16 cellular contexts compared by ENCODE assay signal in the genomic region with DNA sequence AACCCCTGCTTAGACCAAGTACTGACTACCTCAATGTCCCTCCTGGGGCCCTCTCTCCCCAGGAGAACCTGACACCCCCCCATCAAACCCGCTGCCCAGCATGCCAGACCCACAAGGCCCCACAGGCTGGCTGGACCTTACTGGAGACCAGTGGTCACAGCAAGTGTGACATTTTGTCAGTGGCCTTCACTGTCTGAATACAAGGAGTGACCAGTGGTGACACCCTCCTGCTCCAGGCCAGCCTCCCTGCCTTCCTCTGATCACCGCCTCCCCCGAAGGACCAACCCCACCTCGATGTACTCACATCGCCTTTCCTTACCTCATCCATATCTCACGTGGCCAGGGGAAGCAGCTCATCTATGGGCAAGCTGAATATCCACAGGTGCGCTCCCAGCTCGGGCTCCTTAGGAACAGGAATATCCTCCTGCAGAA.
DNase-seq lines count a peak whose midpoint lies in the region; ATAC-seq and TF ChIP-seq lines count a peak whose summit lies in the region.
"Had no signal": no experiment of that assay in that cellular context is flagged by ENCODE, and none has a peak within 500 bp of the region (broad histone marks: within the 10 kb centered on the region; RNA-seq: fewer than 3 reads in every experiment).

No MANE protein-coding gene starts in this region.

- no peaks in the 10 kb centered on the region for H3K36me3 Mint-ChIP-seq in activated CD8-positive, alpha-beta T cell treated with anti-CD3 and anti-CD28 coated beads, Interleukin-2, amount 10 ng/mL, durations not matched to agents 7 days and 5 days (ENCODE audit: low read depth)
- no peaks in the 10 kb centered on the region for H3K36me3 Mint-ChIP-seq in activated CD8-positive, alpha-beta T cell treated with anti-CD3 and anti-CD28 coated beads for 36 hours (ENCODE audit: low read depth)
- H3K36me3 Mint-ChIP-seq in naive thymus-derived CD4-positive, alpha-beta T cell, result peaks cover 0 to 7% (median 0%) of the 10 kb centered on the region in 5 donors

- 61 to 84% (median 82%) methylated on average over 8 of the region's 8 CpGs for WGBS in spleen, 5 donors
- 62 to 73% methylated on average over 8 of the region's 8 CpGs for WGBS in thyroid gland, 2 donors
- 61 to 84% (median 79%) methylated on average over 8 of the region's 8 CpGs for WGBS in stomach, 5 donors

- no peak for ATAC-seq in activated CD8-positive, alpha-beta T cell treated with anti-CD3 and anti-CD28 coated beads, Interleukin-2, amount 10 ng/mL, durations not matched to agents 7 days and 5 days
- ATAC-seq in activated CD8-positive, alpha-beta T cell treated with anti-CD3 and anti-CD28 coated beads for 36 hours, result no peak
- no peak for ATAC-seq in naive thymus-derived CD4-positive, alpha-beta T cell
- ATAC-seq in GM19452 (IDR thresholded peaks at IDR 0.05; ENCODE audit: unreplicated experiment), result no peak

- DNase-seq in activated CD8-positive, alpha-beta T cell treated with anti-CD3 and anti-CD28 coated beads, Interleukin-2, amount 10 ng/mL, durations not matched to agents 7 days and 5 days, result no peak
- no peak for DNase-seq in activated CD8-positive, alpha-beta T cell treated with anti-CD3 and anti-CD28 coated beads for 36 hours
- DNase-seq in SJCRH30 (no peak), spleen (no peak), thyroid gland (no peak), stomach (no peak)
- no peak for DNase-seq in naive thymus-derived CD4-positive, alpha-beta T cell
- DNase-seq: activated naive CD4-positive, alpha-beta T cell treated with Interleukin-2 at 50 U/mL for 16 hours; DMS79 treated with DMSO at 0.1 percent for 48 hours; endodermal cell; NCI-H1417; stimulated activated CD4-positive, alpha-beta T cell treated with anti-CD3 and anti-CD28 coated beads, Interleukin-4, amount 100 ng/mL, for 4 hours; substantia nigra; T-helper 9 cell had no signal

- H3K4me3 ChIP-seq in SJCRH30 (no peak overlapping the region), spleen (no peak overlapping the region), thyroid gland (replicated peaks in 1 of 3) (no peak overlapping the region), stomach (no peak overlapping the region)
- H3K4me3 ChIP-seq in naive thymus-derived CD4-positive, alpha-beta T cell (ENCODE audit: low read length), result no peak overlapping the region
- H3K4me3 ChIP-seq: smooth muscle cell had no signal

- TF ChIP-seq EP300 in stomach (IDR thresholded peaks at IDR 0.05), result no peak

- H3K4me1 ChIP-seq in SJCRH30 (peaks cover 18% of the 10 kb centered on the region), spleen (peaks cover 33 to 100% (median 87%) of the 10 kb centered on the region in 6 donors), thyroid gland (peaks cover 8 to 27% of the 10 kb centered on the region in 2 donors), stomach (peaks cover 5 to 73% (median 19%) of the 10 kb centered on the region in 4 donors)
- peaks cover 49 to 67% of the 10 kb centered on the region in 2 donors for H3K4me1 ChIP-seq in naive thymus-derived CD4-positive, alpha-beta T cell (ENCODE audit: control insufficient read depth in 2 of 2, insufficient read depth in 2 of 2, low read length in 2 of 2)

- no peaks in the 10 kb centered on the region for H3K9me3 Mint-ChIP-seq in activated CD8-positive, alpha-beta T cell treated with anti-CD3 and anti-CD28 coated beads, Interleukin-2, amount 10 ng/mL, durations not matched to agents 7 days and 5 days (ENCODE audit: insufficient read depth)
- H3K9me3 Mint-ChIP-seq in activated CD8-positive, alpha-beta T cell treated with anti-CD3 and anti-CD28 coated beads for 36 hours, result no peaks in the 10 kb centered on the region
- peaks cover 0 to 3% (median 0%) of the 10 kb centered on the region in 11 donors for H3K9me3 Mint-ChIP-seq in naive thymus-derived CD4-positive, alpha-beta T cell
- H3K9me3 Mint-ChIP-seq: endodermal cell had no signal

- no peak for TF ChIP-seq CTCF in activated CD8-positive, alpha-beta T cell treated with anti-CD3 and anti-CD28 coated beads for 36 hours (IDR thresholded peaks at IDR 0.05)
- TF ChIP-seq CTCF in spleen (IDR thresholded peaks at IDR 0.05 in 8 of 11, conservative IDR thresholded peaks at IDR 0.05 in 3 of 11) (no peak), thyroid gland (IDR thresholded peaks at IDR 0.05) (no peak), stomach (IDR thresholded peaks at IDR 0.05) (no peak)

- H3K4me1 Mint-ChIP-seq in activated CD8-positive, alpha-beta T cell treated with anti-CD3 and anti-CD28 coated beads, Interleukin-2, amount 10 ng/mL, durations not matched to agents 7 days and 5 days (ENCODE audit: low read depth), result peaks cover 91% of the 10 kb centered on the region
- peaks cover 75% of the 10 kb centered on the region for H3K4me1 Mint-ChIP-seq in activated CD8-positive, alpha-beta T cell treated with anti-CD3 and anti-CD28 coated beads for 36 hours (ENCODE audit: low read depth)
- H3K4me1 Mint-ChIP-seq in naive thymus-derived CD4-positive, alpha-beta T cell, result peaks cover 49 to 96% (median 91%) of the 10 kb centered on the region in 7 donors

- H3K27me3 Mint-ChIP-seq in activated CD8-positive, alpha-beta T cell treated with anti-CD3 and anti-CD28 coated beads, Interleukin-2, amount 10 ng/mL, durations not matched to agents 7 days and 5 days (ENCODE audit: low read depth), result no peaks in the 10 kb centered on the region
- H3K27me3 Mint-ChIP-seq in activated CD8-positive, alpha-beta T cell treated with anti-CD3 and anti-CD28 coated beads for 36 hours, result no peaks in the 10 kb centered on the region
- H3K27me3 Mint-ChIP-seq in naive thymus-derived CD4-positive, alpha-beta T cell, result peaks cover 0 to 2% (median 0%) of the 10 kb centered on the region in 5 donors

- intact Hi-C loops in activated CD8-positive, alpha-beta T cell treated with anti-CD3 and anti-CD28 coated beads for 36 hours (cut with micrococcal nuclease), result loop anchor here (10.0 kb wide), 1 partner anchor 291 kb away; no protein-coding TSS in a partner anchor
- intact Hi-C loops in naive thymus-derived CD4-positive, alpha-beta T cell (cut with micrococcal nuclease), result no loop called here
- intact Hi-C loops in spleen (cut with DNase I; ENCODE audit: low total_unique reads) (loop anchor here (10.0 kb wide), 2 partner anchors 61 to 141 kb away; a partner anchor contains a TSS), thyroid gland (cut with DNase I) (loop anchor here (10.0 kb wide), 1 partner anchor 149 kb away; a partner anchor contains a TSS), stomach (cut with DNase I; ENCODE audit: low total_unique reads) (loop anchor here (10.0 kb wide), 1 partner anchor 169 kb away; no protein-coding TSS in a partner anchor)

- H3K9me3 ChIP-seq in SJCRH30 (replicated peaks), result no peaks in the 10 kb centered on the region
- no peaks in the 10 kb centered on the region for H3K9me3 ChIP-seq in naive thymus-derived CD4-positive, alpha-beta T cell (ENCODE audit: control insufficient read depth in 2 of 3, low read length in 3 of 3)
- no peaks in the 10 kb centered on the region for H3K9me3 ChIP-seq in spleen
- H3K9me3 ChIP-seq in thyroid gland, result no peaks in the 10 kb centered on the region
- H3K9me3 ChIP-seq in stomach, result no peaks in the 10 kb centered on the region

- H3K36me3 ChIP-seq in SJCRH30, result no peaks in the 10 kb centered on the region
- no peaks in the 10 kb centered on the region for H3K36me3 ChIP-seq in naive thymus-derived CD4-positive, alpha-beta T cell (ENCODE audit: control insufficient read depth in 2 of 3, insufficient read depth in 3 of 3, low read length in 3 of 3)
- no peaks in the 10 kb centered on the region for H3K36me3 ChIP-seq in spleen
- no peaks in the 10 kb centered on the region for H3K36me3 ChIP-seq in thyroid gland
- no peaks in the 10 kb centered on the region for H3K36me3 ChIP-seq in stomach

- no peak for TF ChIP-seq POLR2A in spleen (IDR thresholded peaks at IDR 0.05)
- TF ChIP-seq POLR2A in thyroid gland (IDR thresholded peaks at IDR 0.05), result no peak
- no peak for TF ChIP-seq POLR2A in stomach (IDR thresholded peaks at IDR 0.05)

- peak overlapping the region; percentile 28 for H3K27ac Mint-ChIP-seq in activated CD8-positive, alpha-beta T cell treated with anti-CD3 and anti-CD28 coated beads, Interleukin-2, amount 10 ng/mL, durations not matched to agents 7 days and 5 days
- no peak overlapping the region for H3K27ac Mint-ChIP-seq in activated CD8-positive, alpha-beta T cell treated with anti-CD3 and anti-CD28 coated beads for 36 hours
- peak overlapping the region in 6 of 9 donors; percentile 31 to 91 (median 72) for H3K27ac Mint-ChIP-seq in naive thymus-derived CD4-positive, alpha-beta T cell

- H3K4me3 Mint-ChIP-seq in activated CD8-positive, alpha-beta T cell treated with anti-CD3 and anti-CD28 coated beads, Interleukin-2, amount 10 ng/mL, durations not matched to agents 7 days and 5 days, result no peak overlapping the region
- no peak overlapping the region for H3K4me3 Mint-ChIP-seq in activated CD8-positive, alpha-beta T cell treated with anti-CD3 and anti-CD28 coated beads for 36 hours
- H3K4me3 Mint-ChIP-seq in naive thymus-derived CD4-positive, alpha-beta T cell, result peak overlapping the region in 3 of 10 donors; percentile 15 to 74 (median 36)
- H3K4me3 Mint-ChIP-seq: endodermal cell had no signal

- CTCF ChIA-PET in activated CD8-positive, alpha-beta T cell treated with anti-CD3 and anti-CD28 coated beads, Interleukin-2, amount 10 ng/mL, durations not matched to agents 7 days and 5 days (lab: Charles Lee), result interaction anchor here (0.8 to 8.6 kb wide), 7 partner anchors 9 to 286 kb away, joined by 3 to 130 read pairs (median 5); a partner anchor contains a TSS
- CTCF ChIA-PET in activated CD8-positive, alpha-beta T cell treated with anti-CD3 and anti-CD28 coated beads for 36 hours (lab: Charles Lee), result interaction anchor here (0.7 to 1.9 kb wide), 4 partner anchors 143 to 172 kb away, joined by 3 to 6 read pairs (median 5); a partner anchor contains a TSS
- CTCF ChIA-PET in naive thymus-derived CD4-positive, alpha-beta T cell (lab: Charles Lee), result no interaction called here

- peak overlapping the region; percentile 53; the same call in 1 of the 2 replicates for H3K27ac ChIP-seq in SJCRH30
- H3K27ac ChIP-seq in naive thymus-derived CD4-positive, alpha-beta T cell (ENCODE audit: low read depth, low read length), result no peak overlapping the region
- peak overlapping the region in 7 of 8 donors; percentile 53 to 72 (median 69) for H3K27ac ChIP-seq in spleen
- no peak overlapping the region for H3K27ac ChIP-seq in thyroid gland
- no peak overlapping the region for H3K27ac ChIP-seq in stomach

- POLR2A ChIA-PET in activated CD8-positive, alpha-beta T cell treated with anti-CD3 and anti-CD28 coated beads, Interleukin-2, amount 10 ng/mL, durations not matched to agents 7 days and 5 days (lab: Charles Lee), result no interaction called here
- POLR2A ChIA-PET in activated CD8-positive, alpha-beta T cell treated with anti-CD3 and anti-CD28 coated beads for 36 hours (lab: Charles Lee), result interaction anchor here (1.3 kb wide), 1 partner anchor 166 kb away, joined by 5 read pairs; no protein-coding TSS in a partner anchor
- POLR2A ChIA-PET in naive thymus-derived CD4-positive, alpha-beta T cell (lab: Charles Lee), result no interaction called here

- no peaks in the 10 kb centered on the region for H3K27me3 ChIP-seq in SJCRH30
- no peaks in the 10 kb centered on the region for H3K27me3 ChIP-seq in naive thymus-derived CD4-positive, alpha-beta T cell (ENCODE audit: control insufficient read depth in 2 of 2, insufficient read depth in 2 of 2, low read length in 2 of 2)
- no peaks in the 10 kb centered on the region for H3K27me3 ChIP-seq in spleen (replicated peaks in 1 of 7)
- H3K27me3 ChIP-seq in thyroid gland, result no peaks in the 10 kb centered on the region
- no peaks in the 10 kb centered on the region for H3K27me3 ChIP-seq in stomach

Comparison
In these comparisons a context has a peak if more than half of its experiments do, and no peak if none do; other contexts are left out.
1. H3K27ac ChIP-seq: peak in SJCRH30 (single experiment) and spleen (7 of 8); none in naive thymus-derived CD4-positive, alpha-beta T cell (single experiment), thyroid gland (0 of 3) and stomach (0 of 5).
2. intact Hi-C loops: an anchor here in activated CD8-positive, alpha-beta T cell treated with anti-CD3 and anti-CD28 coated beads for 36 hours (10.0 kb wide), spleen (10.0 kb wide), thyroid gland (10.0 kb wide) and stomach (10.0 kb wide); none called in naive thymus-derived CD4-positive, alpha-beta T cell.